In genomic region chr10:80131499-80131901, GRCh38 we compare ENCODE assay signal across 1 cellular context.
TF ChIP-seq lines count a peak whose summit lies in the region.

No MANE protein-coding gene starts in this region.

TF ChIP-seq in WTC11, 78 proteins besides CTCF, POLR2A, EP300 and RAD21 (continued from another document):
- TF ChIP-seq ZSCAN18 (CRISPR knock-in tag; IDR thresholded peaks at IDR 0.05) (no peak), ZNF263 (CRISPR knock-in tag; IDR thresholded peaks at IDR 0.05; ENCODE audit: low read depth) (no peak), JAZF1 (CRISPR knock-in tag; IDR thresholded peaks at IDR 0.05) (no peak), EMX1 (CRISPR knock-in tag; IDR thresholded peaks at IDR 0.05) (no peak)
TF ChIP-seq in WTC11: peak in this region for 0.
